ENCODE assay signal across 18 cellular contexts in genomic region chr4:184669251-184669650, GRCh38. TPM values are rescaled to one million over a fixed set of nuclear protein-coding genes. Genes with fewer than 3 reads are reported as not detected.
A peak's percentile ranks its signal among the peaks of the same experiment; 100 is the strongest.
DNase-seq lines count a peak whose midpoint lies in the region; ATAC-seq lines count a peak whose summit lies in the region.
"Had no signal": no experiment of that assay in that cellular context is flagged by ENCODE, and none has a peak within 500 bp of the region (broad histone marks: within the 10 kb centered on the region; RNA-seq: fewer than 3 reads in every experiment).

No MANE protein-coding gene starts in this region.

- CTCF ChIA-PET in activated naive CD4-positive, alpha-beta T cell treated with anti-CD3 and anti-CD28 coated beads for 36 hours (lab: Charles Lee): no interaction called here

- intact Hi-C loops in activated naive CD4-positive, alpha-beta T cell treated with anti-CD3 and anti-CD28 coated beads for 36 hours (cut with micrococcal nuclease): no loop called here
- intact Hi-C loops in sciatic nerve (cut with DNase I): no loop called here

- peaks cover 23% of the 10 kb centered on the region for H3K4me1 Mint-ChIP-seq in activated naive CD4-positive, alpha-beta T cell treated with anti-CD3 and anti-CD28 coated beads, Interleukin-2, amount 50 U/mL, for 24 hours
- peaks cover 10% of the 10 kb centered on the region for H3K4me1 Mint-ChIP-seq in activated naive CD4-positive, alpha-beta T cell treated with anti-CD3 and anti-CD28 coated beads for 36 hours (ENCODE audit: low read depth)
- peaks cover 17% of the 10 kb centered on the region for H3K4me1 Mint-ChIP-seq in T-helper 17 cell

- H3K9me3 Mint-ChIP-seq in activated naive CD4-positive, alpha-beta T cell treated with anti-CD3 and anti-CD28 coated beads, Interleukin-2, amount 50 U/mL, for 24 hours: no peaks in the 10 kb centered on the region
- H3K9me3 Mint-ChIP-seq in activated naive CD4-positive, alpha-beta T cell treated with anti-CD3 and anti-CD28 coated beads for 36 hours: no peaks in the 10 kb centered on the region
- H3K9me3 Mint-ChIP-seq: HFFc6 had no signal

- H3K27ac Mint-ChIP-seq in activated naive CD4-positive, alpha-beta T cell treated with anti-CD3 and anti-CD28 coated beads, Interleukin-2, amount 50 U/mL, for 24 hours: peak overlapping the region; percentile 47
- no peak overlapping the region for H3K27ac Mint-ChIP-seq in activated naive CD4-positive, alpha-beta T cell treated with anti-CD3 and anti-CD28 coated beads for 36 hours
- H3K27ac Mint-ChIP-seq in T-helper 17 cell: peak overlapping the region; percentile 81

- no peaks in the 10 kb centered on the region for H3K27me3 Mint-ChIP-seq in activated naive CD4-positive, alpha-beta T cell treated with anti-CD3 and anti-CD28 coated beads, Interleukin-2, amount 50 U/mL, for 24 hours
- H3K27me3 Mint-ChIP-seq in activated naive CD4-positive, alpha-beta T cell treated with anti-CD3 and anti-CD28 coated beads for 36 hours (ENCODE audit: low read depth): no peaks in the 10 kb centered on the region
- no peaks in the 10 kb centered on the region for H3K27me3 Mint-ChIP-seq in T-helper 17 cell

- H3K4me3 Mint-ChIP-seq in activated naive CD4-positive, alpha-beta T cell treated with anti-CD3 and anti-CD28 coated beads, Interleukin-2, amount 50 U/mL, for 24 hours: no peak overlapping the region
- H3K4me3 Mint-ChIP-seq in activated naive CD4-positive, alpha-beta T cell treated with anti-CD3 and anti-CD28 coated beads for 36 hours: no peak overlapping the region
- no peak overlapping the region for H3K4me3 Mint-ChIP-seq in T-helper 17 cell
- H3K4me3 Mint-ChIP-seq: HFFc6 had no signal

- H3K36me3 Mint-ChIP-seq in activated naive CD4-positive, alpha-beta T cell treated with anti-CD3 and anti-CD28 coated beads, Interleukin-2, amount 50 U/mL, for 24 hours: peaks cover 15% of the 10 kb centered on the region
- peaks cover 27% of the 10 kb centered on the region for H3K36me3 Mint-ChIP-seq in activated naive CD4-positive, alpha-beta T cell treated with anti-CD3 and anti-CD28 coated beads for 36 hours (ENCODE audit: low read depth)
- peaks cover 5% of the 10 kb centered on the region for H3K36me3 Mint-ChIP-seq in T-helper 17 cell (ENCODE audit: low read depth)

- no peak for DNase-seq in activated naive CD4-positive, alpha-beta T cell treated with anti-CD3 and anti-CD28 coated beads for 36 hours
- no peak for DNase-seq in T-helper 17 cell
- DNase-seq in medulla oblongata (ENCODE audit: extremely low spot score): peak; percentile 14
- no peak for DNase-seq in sciatic nerve (ENCODE audit: low spot score)
- DNase-seq in activated CD4-positive, CD25-positive, alpha-beta regulatory T cell (lab: John Stamatoyannopoulos, UW): no peak
- DNase-seq: effector CD8-positive, alpha-beta T cell; glutamatergic neuron; HFFc6; left ventricle myocardium inferior; NCI-H1105 treated with DMSO at 0.1 percent for 48 hours; NCI-H524 treated with DMSO at 0.1 percent for 48 hours; ovary; Right ventricle myocardium superior; sigmoid colon; stimulated activated CD4-positive, alpha-beta T cell treated with anti-CD3 and anti-CD28 coated beads, Interleukin-4, amount 100 ng/mL, for 1 hour; uterus had no signal

- ATAC-seq in T-helper 17 cell (no peak), sciatic nerve (no peak), HG03469 (IDR thresholded peaks at IDR 0.05; ENCODE audit: unreplicated experiment) (no peak)

- no peaks in the 10 kb centered on the region for H3K9me3 ChIP-seq in T-helper 17 cell (ENCODE audit: control insufficient read depth, low read length, poor library complexity, severe bottlenecking)
- H3K9me3 ChIP-seq: left ventricle myocardium inferior, ovary, sigmoid colon, uterus had no signal

RNA-seq across cellular contexts. Expression of gene PRIMPOL, which starts 19.7 kb away (rescaled TPM):
- total RNA-seq in activated naive CD4-positive, alpha-beta T cell treated with anti-CD3 and anti-CD28 coated beads for 36 hours: 10 to 100 TPM; 17.9 to 18.1 TPM
- total RNA-seq in T-helper 17 cell: 1 to 10 TPM; 5.9 to 9.5 TPM
- total RNA-seq in sciatic nerve: 30.9 TPM

RNA-seq across cellular contexts. Expression of gene CASP3, which starts 20.0 kb away (rescaled TPM):
- total RNA-seq in activated naive CD4-positive, alpha-beta T cell treated with anti-CD3 and anti-CD28 coated beads for 36 hours: 10 to 100 TPM; 27.5 to 27.9 TPM
- total RNA-seq in T-helper 17 cell (10 to 100 TPM in 1 of 2 donors, 1 to 10 TPM in 1; 8.6 to 18.5 TPM), sciatic nerve (17.6 TPM)
